Comparison of ENCODE assay signal across 2 cellular contexts in the genomic region with DNA sequence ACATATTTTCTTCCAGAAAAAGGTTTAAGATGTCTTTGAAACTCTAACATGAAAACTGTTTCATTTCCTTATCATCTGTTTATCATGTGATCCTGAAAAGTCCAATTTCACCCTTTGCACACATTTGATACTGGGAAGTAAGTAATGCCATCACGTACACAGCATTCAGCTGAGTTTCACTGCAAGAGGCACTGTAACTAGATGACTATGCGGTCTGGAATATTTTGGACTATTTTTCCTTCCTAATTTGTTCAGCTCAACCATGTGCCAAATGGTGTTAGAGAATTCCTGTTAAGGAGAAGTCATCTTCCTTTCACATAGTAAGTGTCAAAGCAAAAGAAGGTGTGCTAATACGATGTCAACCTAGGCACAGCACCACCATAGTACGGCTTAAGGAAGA.
TF ChIP-seq lines count a peak whose summit lies in the region.

No MANE protein-coding gene starts in this region.

TF ChIP-seq in SK-N-SH, 30 proteins besides CTCF, POLR2A, EP300 and RAD21 (continued from another document):
- TF ChIP-seq, protein P1, sequence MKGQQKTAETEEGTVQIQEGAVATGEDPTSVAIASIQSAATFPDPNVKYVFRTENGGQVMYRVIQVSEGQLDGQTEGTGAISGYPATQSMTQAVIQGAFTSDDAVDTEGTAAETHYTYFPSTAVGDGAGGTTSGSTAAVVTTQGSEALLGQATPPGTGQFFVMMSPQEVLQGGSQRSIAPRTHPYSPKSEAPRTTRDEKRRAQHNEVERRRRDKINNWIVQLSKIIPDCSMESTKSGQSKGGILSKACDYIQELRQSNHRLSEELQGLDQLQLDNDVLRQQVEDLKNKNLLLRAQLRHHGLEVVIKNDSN (IDR thresholded peaks at IDR 0.05; ENCODE audit: borderline replicate concordance, low read depth) = no peak
- TF ChIP-seq NRF1 (IDR thresholded peaks at IDR 0.05; ENCODE audit: low read depth, low read length) (no peak), RXRA (IDR thresholded peaks at IDR 0.05; ENCODE audit: borderline replicate concordance, low read depth) (no peak), MEF2A (IDR thresholded peaks at IDR 0.05; ENCODE audit: borderline replicate concordance, low read depth) (no peak), FOXM1 (IDR thresholded peaks at IDR 0.05; ENCODE audit: low read depth) (no peak), POLR2AphosphoS5 (IDR thresholded peaks at IDR 0.05; ENCODE audit: low read depth, low read length) (no peak), JUND (IDR thresholded peaks at IDR 0.05) (no peak), MXI1 (IDR thresholded peaks at IDR 0.05; ENCODE audit: low read depth, low read length) (no peak), CHD2 (IDR thresholded peaks at IDR 0.05; ENCODE audit: low read length, partially characterized antibody) (no peak), RCOR1 (IDR thresholded peaks at IDR 0.05; ENCODE audit: low read length) (no peak), FOXJ3 (CRISPR knock-in tag; IDR thresholded peaks at IDR 0.05) (no peak), SMC3 (IDR thresholded peaks at IDR 0.05; ENCODE audit: low read depth, low read length) (no peak), TCF12 (IDR thresholded peaks at IDR 0.05) (no peak), EZH2phosphoT487 (IDR thresholded peaks at IDR 0.05; ENCODE audit: borderline replicate concordance, low read depth) (no peak), FOSL2 (IDR thresholded peaks at IDR 0.05; ENCODE audit: borderline replicate concordance, low read depth) (no peak)
- TF ChIP-seq, protein P2, sequence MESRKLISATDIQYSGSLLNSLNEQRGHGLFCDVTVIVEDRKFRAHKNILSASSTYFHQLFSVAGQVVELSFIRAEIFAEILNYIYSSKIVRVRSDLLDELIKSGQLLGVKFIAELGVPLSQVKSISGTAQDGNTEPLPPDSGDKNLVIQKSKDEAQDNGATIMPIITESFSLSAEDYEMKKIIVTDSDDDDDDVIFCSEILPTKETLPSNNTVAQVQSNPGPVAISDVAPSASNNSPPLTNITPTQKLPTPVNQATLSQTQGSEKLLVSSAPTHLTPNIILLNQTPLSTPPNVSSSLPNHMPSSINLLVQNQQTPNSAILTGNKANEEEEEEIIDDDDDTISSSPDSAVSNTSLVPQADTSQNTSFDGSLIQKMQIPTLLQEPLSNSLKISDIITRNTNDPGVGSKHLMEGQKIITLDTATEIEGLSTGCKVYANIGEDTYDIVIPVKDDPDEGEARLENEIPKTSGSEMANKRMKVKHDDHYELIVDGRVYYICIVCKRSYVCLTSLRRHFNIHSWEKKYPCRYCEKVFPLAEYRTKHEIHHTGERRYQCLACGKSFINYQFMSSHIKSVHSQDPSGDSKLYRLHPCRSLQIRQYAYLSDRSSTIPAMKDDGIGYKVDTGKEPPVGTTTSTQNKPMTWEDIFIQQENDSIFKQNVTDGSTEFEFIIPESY (IDR thresholded peaks at IDR 0.05; ENCODE audit: borderline replicate concordance, low read depth) = no peak
- TF ChIP-seq, protein P3, sequence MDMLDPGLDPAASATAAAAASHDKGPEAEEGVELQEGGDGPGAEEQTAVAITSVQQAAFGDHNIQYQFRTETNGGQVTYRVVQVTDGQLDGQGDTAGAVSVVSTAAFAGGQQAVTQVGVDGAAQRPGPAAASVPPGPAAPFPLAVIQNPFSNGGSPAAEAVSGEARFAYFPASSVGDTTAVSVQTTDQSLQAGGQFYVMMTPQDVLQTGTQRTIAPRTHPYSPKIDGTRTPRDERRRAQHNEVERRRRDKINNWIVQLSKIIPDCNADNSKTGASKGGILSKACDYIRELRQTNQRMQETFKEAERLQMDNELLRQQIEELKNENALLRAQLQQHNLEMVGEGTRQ (IDR thresholded peaks at IDR 0.05; ENCODE audit: borderline replicate concordance, low read depth, low read length) = no peak
- TF ChIP-seq, protein P4, sequence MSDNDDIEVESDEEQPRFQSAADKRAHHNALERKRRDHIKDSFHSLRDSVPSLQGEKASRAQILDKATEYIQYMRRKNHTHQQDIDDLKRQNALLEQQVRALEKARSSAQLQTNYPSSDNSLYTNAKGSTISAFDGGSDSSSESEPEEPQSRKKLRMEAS (IDR thresholded peaks at IDR 0.05; ENCODE audit: low read depth) = no peak

TF ChIP-seq in neural cell, 6 proteins besides CTCF, POLR2A, EP300 and RAD21 (continued from another document):
- no peak for TF ChIP-seq SMC3 (conservative IDR thresholded peaks at IDR 0.05; ENCODE audit: poor library complexity)
- TF ChIP-seq, protein P5, sequence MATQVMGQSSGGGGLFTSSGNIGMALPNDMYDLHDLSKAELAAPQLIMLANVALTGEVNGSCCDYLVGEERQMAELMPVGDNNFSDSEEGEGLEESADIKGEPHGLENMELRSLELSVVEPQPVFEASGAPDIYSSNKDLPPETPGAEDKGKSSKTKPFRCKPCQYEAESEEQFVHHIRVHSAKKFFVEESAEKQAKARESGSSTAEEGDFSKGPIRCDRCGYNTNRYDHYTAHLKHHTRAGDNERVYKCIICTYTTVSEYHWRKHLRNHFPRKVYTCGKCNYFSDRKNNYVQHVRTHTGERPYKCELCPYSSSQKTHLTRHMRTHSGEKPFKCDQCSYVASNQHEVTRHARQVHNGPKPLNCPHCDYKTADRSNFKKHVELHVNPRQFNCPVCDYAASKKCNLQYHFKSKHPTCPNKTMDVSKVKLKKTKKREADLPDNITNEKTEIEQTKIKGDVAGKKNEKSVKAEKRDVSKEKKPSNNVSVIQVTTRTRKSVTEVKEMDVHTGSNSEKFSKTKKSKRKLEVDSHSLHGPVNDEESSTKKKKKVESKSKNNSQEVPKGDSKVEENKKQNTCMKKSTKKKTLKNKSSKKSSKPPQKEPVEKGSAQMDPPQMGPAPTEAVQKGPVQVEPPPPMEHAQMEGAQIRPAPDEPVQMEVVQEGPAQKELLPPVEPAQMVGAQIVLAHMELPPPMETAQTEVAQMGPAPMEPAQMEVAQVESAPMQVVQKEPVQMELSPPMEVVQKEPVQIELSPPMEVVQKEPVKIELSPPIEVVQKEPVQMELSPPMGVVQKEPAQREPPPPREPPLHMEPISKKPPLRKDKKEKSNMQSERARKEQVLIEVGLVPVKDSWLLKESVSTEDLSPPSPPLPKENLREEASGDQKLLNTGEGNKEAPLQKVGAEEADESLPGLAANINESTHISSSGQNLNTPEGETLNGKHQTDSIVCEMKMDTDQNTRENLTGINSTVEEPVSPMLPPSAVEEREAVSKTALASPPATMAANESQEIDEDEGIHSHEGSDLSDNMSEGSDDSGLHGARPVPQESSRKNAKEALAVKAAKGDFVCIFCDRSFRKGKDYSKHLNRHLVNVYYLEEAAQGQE (IDR thresholded peaks at IDR 0.05; ENCODE audit: borderline replicate concordance) = no peak
- TF ChIP-seq MXI1 (conservative IDR thresholded peaks at IDR 0.05; ENCODE audit: poor library complexity, severe bottlenecking) = no peak
- no peak for TF ChIP-seq POLR2AphosphoS5 (IDR thresholded peaks at IDR 0.05)
- TF ChIP-seq EZH2 (IDR thresholded peaks at IDR 0.05; ENCODE audit: borderline replicate concordance, insufficient read depth, low read length, poor library complexity, severe bottlenecking) = no peak
TF ChIP-seq in neural cell: peak in this region for 0.
